In genomic region chr4:4696521-4696920, GRCh38 we compare ENCODE assay signal across 25 cellular contexts.
"Had no signal": no experiment of that assay in that cellular context is flagged by ENCODE, and none has a peak within 500 bp of the region (broad histone marks: within the 10 kb centered on the region; RNA-seq: fewer than 3 reads in every experiment).

No MANE protein-coding gene starts in this region.

- FAIRE-seq: colon, endothelial cell of umbilical vein had no signal

- H3K36me3 ChIP-seq: esophagus muscularis mucosa, lower lobe of right lung, prostate gland, sigmoid colon, thoracic aorta, tibial nerve, upper lobe of right lung, uterus had no signal

- DNase-seq: dorsolateral prefrontal cortex; effector CD8-positive, alpha-beta T cell; foreskin melanocyte; hypothalamus; immature natural killer cell; islet precursor cell; kidney glomerular epithelial cell; left colon; left ventricle myocardium superior; lower lobe of right lung; natural killer cell; nucleus accumbens; right cardiac atrium; sigmoid colon; stimulated activated CD4-positive, alpha-beta T cell treated with anti-CD3 and anti-CD28 coated beads, Interleukin-2, amount 100 ng/mL, for 24 hours; stimulated activated CD4-positive, alpha-beta T cell treated with anti-CD3 and anti-CD28 coated beads, Interleukin-4, amount 100 ng/mL, for 4 hours; stimulated activated naive B cell treated with anti-CD40 and anti-IgM and Interleukin-4, amounts not matched to agents 10 μg/mL and 1 μg/mL and 100 μg/mL, for 72 hours; upper lobe of right lung; uterus had no signal

- H3K27me3 ChIP-seq: dorsolateral prefrontal cortex, esophagus muscularis mucosa, sigmoid colon, tibial nerve, upper lobe of right lung, uterus had no signal

- H3K4me3 ChIP-seq: dorsolateral prefrontal cortex, esophagus muscularis mucosa, lower lobe of right lung, prostate gland, sigmoid colon, thoracic aorta, tibial nerve, upper lobe of right lung, uterus had no signal

- H3K9me3 ChIP-seq: esophagus muscularis mucosa, lower lobe of right lung, prostate gland, sigmoid colon, thoracic aorta, tibial nerve, upper lobe of right lung, uterus had no signal

- H3K27ac ChIP-seq: dorsolateral prefrontal cortex, esophagus muscularis mucosa, lower lobe of right lung, prostate gland, sigmoid colon, thoracic aorta, tibial nerve, upper lobe of right lung, uterus had no signal
